ENCODE assay signal across 8 cellular contexts in the genomic region with DNA sequence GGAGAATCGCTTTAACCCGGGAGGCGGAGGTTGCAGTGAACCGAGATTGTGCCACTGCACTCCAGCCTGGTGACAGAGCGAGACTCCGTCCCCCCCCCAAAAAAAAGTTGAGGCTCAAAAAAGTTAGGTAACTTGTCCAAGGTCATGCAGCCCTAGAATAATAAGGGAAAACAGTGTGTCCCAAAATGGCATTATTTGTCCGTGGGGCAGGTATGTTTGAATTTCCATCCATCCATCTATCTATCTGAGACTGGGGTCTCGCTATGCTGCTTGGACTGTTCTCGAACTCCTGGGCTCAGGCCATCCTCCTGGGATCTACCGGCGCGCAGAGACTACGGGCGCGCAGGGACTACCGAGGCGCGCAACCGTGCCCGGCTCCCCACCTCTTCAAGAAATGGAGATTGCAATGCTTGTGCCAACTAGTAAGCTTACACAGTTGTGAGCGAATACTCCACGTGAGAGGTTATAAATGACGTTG. TPM values are rescaled to one million over a fixed set of nuclear protein-coding genes. Genes with fewer than 3 reads are reported as not detected.
DNase-seq lines count a peak whose midpoint lies in the region; ATAC-seq and TF ChIP-seq lines count a peak whose summit lies in the region.

No MANE protein-coding gene starts in this region.

- H4K20me1 ChIP-seq in DOHH2 (ENCODE audit: control insufficient read depth, insufficient read depth, low read depth, low read length) (no peaks in the 10 kb centered on the region), PC-9 (ENCODE audit: insufficient read depth) (no peaks in the 10 kb centered on the region)

- intact Hi-C loops in PC-9 (cut with micrococcal nuclease; ENCODE audit: unreplicated experiment), result loop anchor here (2.0 to 5.0 kb wide), 2 partner anchors 28 to 60 kb away; a partner anchor contains a TSS

- no peak overlapping the region for H3K9ac ChIP-seq in parathyroid adenoma

- no TSS peak for BruUV-seq in PC-9 (replicated peaks; lab: Mats Ljungman, UMichigan)

- ATAC-seq in HG03469 (IDR thresholded peaks at IDR 0.05; ENCODE audit: unreplicated experiment), result no peak

- peak overlapping the region; percentile 71 for H3K4me2 ChIP-seq in DOHH2 (ENCODE audit: low read length)
- H3K4me2 ChIP-seq in PC-9, result peak overlapping the region; percentile 94
- peak overlapping the region; percentile 100 for H3K4me2 ChIP-seq in parathyroid adenoma (ENCODE audit: low read length)

- H3K9me2 ChIP-seq in DOHH2 (replicated peaks; ENCODE audit: control insufficient read depth, low read length) (no peaks in the 10 kb centered on the region), PC-9 (ENCODE audit: insufficient read depth) (no peaks in the 10 kb centered on the region)

- H3K79me2 ChIP-seq in DOHH2 (ENCODE audit: control insufficient read depth, low read length) (peaks cover 28% of the 10 kb centered on the region), PC-9 (ENCODE audit: low read depth) (peaks cover 22% of the 10 kb centered on the region), parathyroid adenoma (peaks cover 3% of the 10 kb centered on the region)

- POLR2A ChIA-PET in PC-9 (lab: Charles Lee; ENCODE audit: unreplicated experiment), result interaction anchor here (0.6 to 0.8 kb wide), 4 partner anchors 9 to 1643 kb away, joined by 3 to 10 read pairs (median 7); a partner anchor contains a TSS

- H2AFZ ChIP-seq in PC-9 (peak overlapping the region; percentile 80), parathyroid adenoma (peak overlapping the region; percentile 93)

- H3K36me3 ChIP-seq in DOHH2 (ENCODE audit: control insufficient read depth, low read length), result peaks cover 8% of the 10 kb centered on the region
- no peaks in the 10 kb centered on the region for H3K36me3 ChIP-seq in PC-9 (ENCODE audit: low read depth)
- H3K36me3 ChIP-seq in parathyroid adenoma (ENCODE audit: control insufficient read depth, insufficient read depth, low read length), result no peaks in the 10 kb centered on the region

- H3K4me1 ChIP-seq in DOHH2 (ENCODE audit: control insufficient read depth, low read length), result peaks cover 18% of the 10 kb centered on the region
- H3K4me1 ChIP-seq in PC-9 (replicated peaks; ENCODE audit: insufficient read depth), result peaks cover 19% of the 10 kb centered on the region
- H3K4me1 ChIP-seq in parathyroid adenoma, result peaks cover 9% of the 10 kb centered on the region

- H3K9me3 ChIP-seq in DOHH2 (ENCODE audit: control insufficient read depth, insufficient read depth, low read length), result no peaks in the 10 kb centered on the region
- no peaks in the 10 kb centered on the region for H3K9me3 ChIP-seq in PC-9 (ENCODE audit: insufficient read depth, low read depth)
- no peaks in the 10 kb centered on the region for H3K9me3 ChIP-seq in parathyroid adenoma (ENCODE audit: control insufficient read depth, low read length)

- H3K27me3 ChIP-seq in DOHH2 (ENCODE audit: control insufficient read depth, low read length) (no peaks in the 10 kb centered on the region), PC-9 (ENCODE audit: insufficient read depth, low read depth) (no peaks in the 10 kb centered on the region), parathyroid adenoma (ENCODE audit: control insufficient read depth, insufficient read depth, low read length) (no peaks in the 10 kb centered on the region)

- TF ChIP-seq CTCF in DOHH2 (IDR thresholded peaks at IDR 0.05; ENCODE audit: low read depth, low read length, poor library complexity, severe bottlenecking), result no peak
- no peak for TF ChIP-seq CTCF in PC-9 (conservative IDR thresholded peaks at IDR 0.05)
- TF ChIP-seq CTCF in parathyroid adenoma (IDR thresholded peaks at IDR 0.05), result no peak

- H3K4me3 ChIP-seq in DOHH2 (ENCODE audit: low read length) (peak overlapping the region; percentile 96), PC-9 (peak overlapping the region; percentile 87), parathyroid adenoma (ENCODE audit: low read depth, low read length) (peak overlapping the region; percentile 92)

- no peaks in the 10 kb centered on the region for H3F3A ChIP-seq in DOHH2 (ENCODE audit: control insufficient read depth, insufficient read depth)
- peaks cover 8% of the 10 kb centered on the region; the same call in 1 of the 2 replicates for H3F3A ChIP-seq in PC-9 (ENCODE audit: insufficient read depth, low read depth)

- DNase-seq in PC-9 (no peak), epithelial cell of prostate (ENCODE audit: low read depth, low spot score) (no peak), NCI-H1417 treated with DMSO at 0.1 percent for 48 hours (lab: John Stamatoyannopoulos, UW) (no peak), NCI-H1105 treated with DMSO at 0.1 percent for 48 hours (lab: John Stamatoyannopoulos, UW) (no peak), NCI-H82 (lab: John Stamatoyannopoulos, UW) (no peak)

- CTCF ChIA-PET in PC-9 (lab: Charles Lee), result interaction anchor here (0.7 kb wide), 2 partner anchors 20 to 27 kb away, joined by 4 read pairs; no protein-coding TSS in a partner anchor

- peak overlapping the region; percentile 54; the same call in 1 of the 2 replicates for H3K27ac ChIP-seq in DOHH2 (ENCODE audit: low read depth, low read length)
- peak overlapping the region; percentile 64 for H3K27ac ChIP-seq in PC-9
- peak overlapping the region; percentile 88 for H3K27ac ChIP-seq in epithelial cell of prostate
- H3K27ac ChIP-seq in parathyroid adenoma, result peak overlapping the region; percentile 75

RNA-seq across cellular contexts. Expression of a gene that starts 0.4 kb away (rescaled TPM):
- total RNA-seq in PC-9 (2021), result 28.4 and 28.7 TPM in 2 replicates

RNA-seq across cellular contexts. Expression of a gene that starts 28.4 kb away (rescaled TPM):
- total RNA-seq in PC-9 (2021), result 3.6 and 6.2 TPM in 2 replicates

RNA-seq across cellular contexts. Expression of a gene that starts 50.4 kb away (rescaled TPM):
- 50.5 and 60.9 TPM in 2 replicates for total RNA-seq in PC-9 (2021)

RNA-seq across cellular contexts. Expression of a gene that starts 57.5 kb away (rescaled TPM):
- total RNA-seq in PC-9 (2021), result 14.9 and 17.1 TPM in 2 replicates
